Comparison of ENCODE assay signal across 26 cellular contexts in genomic region chr16:54912720-54913119, GRCh38. TPM values are rescaled to one million over a fixed set of nuclear protein-coding genes. Genes with fewer than 3 reads are reported as not detected.
"Had no signal": no experiment of that assay in that cellular context is flagged by ENCODE, and none has a peak within 500 bp of the region (broad histone marks: within the 10 kb centered on the region; RNA-seq: fewer than 3 reads in every experiment).

No MANE protein-coding gene starts in this region.

- H3K36me3 ChIP-seq: lower lobe of right lung, neural progenitor cell, neutrophil, suprapubic skin, thoracic aorta, upper lobe of right lung had no signal

- ATAC-seq: left colon; lower lobe of right lung; natural killer cell; psoas muscle; sciatic nerve; stimulated activated effector memory CD8-positive, alpha-beta T cell treated with anti-CD3 and anti-CD28 coated beads, Interleukin-12 subunit alpha, Interleukin-12 subunit beta, amount 100 ng/mL, for 72 hours; upper lobe of right lung had no signal

- H3K9me3 ChIP-seq: heart right ventricle, lower lobe of right lung, neutrophil, psoas muscle, suprapubic skin, thoracic aorta, tibial artery, upper lobe of right lung had no signal

- H3K4me1 ChIP-seq: lower lobe of right lung, neural progenitor cell, parathyroid adenoma, psoas muscle, upper lobe of right lung had no signal

- H3K4me2 ChIP-seq: hepatocyte, neural progenitor cell had no signal

- H3K27me3 ChIP-seq: heart right ventricle, hepatocyte, neural progenitor cell, suprapubic skin, tibial artery, upper lobe of right lung had no signal

- H3K4me3 ChIP-seq: heart right ventricle, hepatocyte, lower lobe of right lung, neural progenitor cell, psoas muscle, skin epidermis, suprapubic skin, thoracic aorta, tibial artery, upper lobe of right lung had no signal

- H3K9ac ChIP-seq: neural progenitor cell, parathyroid adenoma had no signal

- H3K27ac ChIP-seq: heart right ventricle, hepatocyte, lower lobe of right lung, neural progenitor cell, neutrophil, parathyroid adenoma, psoas muscle, skin epidermis, suprapubic skin, thoracic aorta, tibial artery, upper lobe of right lung had no signal

- H3K79me2 ChIP-seq: hepatocyte, parathyroid adenoma had no signal

- H2AFZ ChIP-seq: hepatocyte, neural progenitor cell, parathyroid adenoma had no signal

- DNase-seq: heart right ventricle; kidney glomerular epithelial cell; left colon; lower lobe of right lung; mammary epithelial cell; mesenchymal stem cell; naive B cell; natural killer cell; nephron progenitor cell; occipital lobe; psoas muscle; stimulated activated CD4-positive, alpha-beta T cell treated with anti-CD3 and anti-CD28 coated beads, Interleukin-4, amount 100 ng/mL, for 24 hours; stimulated activated naive CD4-positive, alpha-beta T cell; tibial artery; trophoblast cell; upper lobe of right lung had no signal

RNA-seq across cellular contexts. Expression of gene IRX5, which starts 17.9 kb away (rescaled TPM):
- total RNA-seq: left colon, liver, natural killer cell had no signal
- polyA plus RNA-seq: liver had no signal
